11 cellular contexts compared by ENCODE assay signal in the genomic region with DNA sequence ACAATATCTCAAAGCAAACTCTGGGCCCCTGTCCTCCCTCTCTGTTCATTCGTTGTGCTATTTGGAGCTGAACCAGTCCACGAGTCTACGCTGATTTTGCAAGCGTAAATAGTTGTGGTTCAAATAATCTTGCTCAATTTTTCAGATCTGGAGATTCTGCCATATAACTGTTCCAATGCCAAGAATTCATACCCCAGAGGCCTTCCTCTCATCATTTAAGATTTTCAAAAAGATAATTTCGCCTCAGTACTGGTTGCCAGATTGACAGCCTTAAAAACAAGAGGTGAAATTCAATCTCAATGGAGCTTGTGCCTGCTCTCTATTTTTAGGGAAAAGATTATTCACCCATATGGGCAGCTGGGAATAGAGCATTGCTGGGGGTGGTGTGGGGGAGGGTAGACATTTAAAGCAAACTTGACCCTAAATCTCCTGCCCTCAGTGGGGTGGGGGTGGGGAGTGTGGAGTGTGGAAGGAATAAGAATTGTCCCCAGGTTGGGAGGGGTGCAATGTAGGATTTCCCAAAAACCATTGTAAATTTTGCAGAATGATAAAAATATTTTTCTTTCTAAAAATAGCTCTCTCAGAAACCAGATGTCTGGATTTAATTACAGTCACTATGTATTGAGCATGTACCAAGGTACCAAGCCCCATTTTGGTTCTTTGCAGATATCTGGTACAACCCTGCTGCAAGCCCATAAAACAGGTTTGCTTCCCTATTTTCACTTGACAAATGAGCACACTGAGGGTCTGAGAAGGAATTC.
DNase-seq lines count a peak whose midpoint lies in the region; ATAC-seq, FAIRE-seq and TF ChIP-seq lines count a peak whose summit lies in the region.
"Had no signal": no experiment of that assay in that cellular context is flagged by ENCODE, and none has a peak within 500 bp of the region (broad histone marks: within the 10 kb centered on the region; RNA-seq: fewer than 3 reads in every experiment).

No MANE protein-coding gene starts in this region.

- H3K27ac ChIP-seq in esophagus squamous epithelium = peak overlapping the region in 3 of 4 donors; percentile 36 to 63 (median 41)
- H3K27ac ChIP-seq in pancreas = no peak overlapping the region
- H3K27ac ChIP-seq in effector memory CD4-positive, alpha-beta T cell (ENCODE audit: insufficient read depth, low read length, poor library complexity, severe bottlenecking) = no peak overlapping the region
- peak overlapping the region in 6 of 59 donors; percentile 6 to 53 (median 43) for H3K27ac ChIP-seq in dorsolateral prefrontal cortex

- H3K36me3 ChIP-seq in esophagus squamous epithelium = no peaks in the 10 kb centered on the region
- no peaks in the 10 kb centered on the region for H3K36me3 ChIP-seq in pancreas
- H3K36me3 ChIP-seq in effector memory CD4-positive, alpha-beta T cell (ENCODE audit: control insufficient read depth, insufficient read depth, low read length) = no peaks in the 10 kb centered on the region

- intact Hi-C loops in esophagus squamous epithelium (cut with DNase I) = no loop called here
- intact Hi-C loops in pancreas (cut with DNase I) = no loop called here
- intact Hi-C loops in dorsolateral prefrontal cortex (cut with DNase I) = no loop called here

- WGBS in esophagus squamous epithelium, 2 donors = 12 to 21% methylated on average over 5 of the region's 5 CpGs
- 78 to 81% methylated on average over 5 of the region's 5 CpGs for WGBS in pancreas, 2 donors

- no peak for FAIRE-seq in pancreas (lab: Jason Lieb, UNC)

- TF ChIP-seq POLR2A in esophagus squamous epithelium (IDR thresholded peaks at IDR 0.05) = no peak

- H3K9me3 ChIP-seq in esophagus squamous epithelium = no peaks in the 10 kb centered on the region
- no peaks in the 10 kb centered on the region for H3K9me3 ChIP-seq in pancreas
- H3K9me3 ChIP-seq in effector memory CD4-positive, alpha-beta T cell (ENCODE audit: control insufficient read depth, low read length) = no peaks in the 10 kb centered on the region

- H3K27me3 ChIP-seq in esophagus squamous epithelium (no peaks in the 10 kb centered on the region), pancreas (no peaks in the 10 kb centered on the region), dorsolateral prefrontal cortex (no peaks in the 10 kb centered on the region)
- no peaks in the 10 kb centered on the region for H3K27me3 ChIP-seq in effector memory CD4-positive, alpha-beta T cell (replicated peaks; ENCODE audit: control insufficient read depth, insufficient read depth, low read length, poor library complexity, severe bottlenecking)

- DNase-seq in EH (ENCODE audit: low read depth) (peak; percentile 97), NOMO-1 treated with dmso at 0.1 percent for 144 hours (lab: John Stamatoyannopoulos, UW; ENCODE audit: unreplicated experiment) (peak; percentile 79), esophagus squamous epithelium (lab: John Stamatoyannopoulos, UW) (no peak), pancreas (no peak), dorsolateral prefrontal cortex (no peak)
- no peak for DNase-seq in activated CD4-positive, alpha-beta T cell treated with anti-CD3 and anti-CD28 coated beads, Interleukin-2, amount 50 U/mL, for 48 hours
- no peak for DNase-seq in effector memory CD4-positive, alpha-beta T cell
- DNase-seq: activated CD4-positive, alpha-beta T cell treated with anti-CD3 and anti-CD28 coated beads for 1 hour; endodermal cell; Kasumi-1 had no signal

- ATAC-seq in pancreas = peak in 3 of 4 donors; percentile 37 to 65 (median 44)
- no peak for ATAC-seq in GM18867 (IDR thresholded peaks at IDR 0.05; ENCODE audit: unreplicated experiment)

- H3K4me1 ChIP-seq in esophagus squamous epithelium = peaks cover 0 to 43% (median 13%) of the 10 kb centered on the region in 3 donors
- H3K4me1 ChIP-seq in pancreas = no peaks in the 10 kb centered on the region
- no peaks in the 10 kb centered on the region for H3K4me1 ChIP-seq in effector memory CD4-positive, alpha-beta T cell (ENCODE audit: control insufficient read depth, insufficient read depth, low read length, poor library complexity, severe bottlenecking)

- H3K4me3 ChIP-seq in esophagus squamous epithelium (no peak overlapping the region), pancreas (no peak overlapping the region), dorsolateral prefrontal cortex (no peak overlapping the region)
- H3K4me3 ChIP-seq in effector memory CD4-positive, alpha-beta T cell (ENCODE audit: insufficient read depth, low read depth, low read length, poor library complexity, severe bottlenecking) = no peak overlapping the region

- TF ChIP-seq CTCF in esophagus squamous epithelium (IDR thresholded peaks at IDR 0.05) (no peak), pancreas (IDR thresholded peaks at IDR 0.05) (no peak), dorsolateral prefrontal cortex (IDR thresholded peaks at IDR 0.05 in 54 of 56, conservative IDR thresholded peaks at IDR 0.05 in 2 of 56; ENCODE audit: low read depth in 1 of 56, partially characterized antibody in 56 of 56) (no peak)

Comparison
In these comparisons a context has a peak if more than half of its experiments do, and no peak if none do; other contexts are left out.
1. DNase-seq: peak in EH (single experiment) and NOMO-1 treated with dmso at 0.1 percent for 144 hours (single experiment); none in esophagus squamous epithelium (single experiment), pancreas (0 of 6), activated CD4-positive, alpha-beta T cell treated with anti-CD3 and anti-CD28 coated beads, Interleukin-2, amount 50 U/mL, for 48 hours (0 of 2), effector memory CD4-positive, alpha-beta T cell (0 of 3) and dorsolateral prefrontal cortex (0 of 10).
2. H3K27ac ChIP-seq: peak in esophagus squamous epithelium (3 of 4); none in pancreas (0 of 4) and effector memory CD4-positive, alpha-beta T cell (single experiment).